24 cellular contexts compared by ENCODE assay signal in the genomic region with DNA sequence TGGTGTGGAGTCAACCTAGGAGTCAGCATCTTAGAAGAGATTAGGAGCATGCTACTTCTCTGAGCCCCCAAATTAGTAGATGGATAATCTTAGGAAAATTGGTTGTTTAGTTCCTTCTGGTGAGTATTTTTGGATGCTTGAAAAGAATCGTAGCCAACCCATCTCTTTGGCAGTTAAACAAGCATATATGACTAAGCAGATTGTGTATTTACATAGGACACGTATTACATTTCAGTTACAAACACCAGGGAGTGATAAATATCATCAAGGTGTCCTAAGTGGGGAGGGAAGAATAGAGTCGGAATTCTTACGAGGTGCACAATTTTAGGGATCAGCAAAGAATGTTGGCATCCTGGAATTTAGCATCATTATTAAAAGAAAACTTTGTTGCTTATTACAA. TPM values are rescaled to one million over a fixed set of nuclear protein-coding genes. Genes with fewer than 3 reads are reported as not detected.
"Had no signal": no experiment of that assay in that cellular context is flagged by ENCODE, and none has a peak within 500 bp of the region (broad histone marks: within the 10 kb centered on the region; RNA-seq: fewer than 3 reads in every experiment).

No MANE protein-coding gene starts in this region.

- H3K36me3 ChIP-seq: cardiac muscle cell had no signal

- DNase-seq: activated CD4-positive, alpha-beta memory T cell treated with anti-CD3 and anti-CD28 coated beads, Interleukin-2, amount 10 ng/mL, durations not matched to agents 7 days and 5 days; activated CD4-positive, alpha-beta T cell treated with anti-CD3 and anti-CD28 coated beads for 1 hour; activated CD8-positive, alpha-beta memory T cell treated with anti-CD3 and anti-CD28 coated beads, Interleukin-2, amount 50 U/mL, for 4 hours; activated gamma-delta T cell treated with Interleukin-2 at 50 U/mL for 16 hours; activated naive CD8-positive, alpha-beta T cell treated with anti-CD3 and anti-CD28 coated beads for 36 hours; activated T-cell treated with anti-CD3 and anti-CD28 coated beads, Interleukin-2, amount 50 U/mL, for 72 hours; effector CD4-positive, alpha-beta T cell; foreskin melanocyte; head of caudate nucleus; naive thymus-derived CD4-positive, alpha-beta T cell; retina; stimulated activated CD4-positive, alpha-beta T cell treated with anti-CD3 and anti-CD28 coated beads, Interleukin-15, amount 100 ng/mL, for 24 hours; stimulated activated CD4-positive, alpha-beta T cell treated with anti-CD3 and anti-CD28 coated beads, Interleukin-4, amount 100 ng/mL, for 24 hours; stimulated activated naive CD8-positive, alpha-beta T cell treated with anti-CD3 and anti-CD28 coated beads, Interleukin-15, amount 100 ng/mL, for 72 hours; T1000; testis had no signal

- H3K9me3 ChIP-seq: testis had no signal

- H3K27ac ChIP-seq: cardiac muscle cell, coronary artery, parathyroid adenoma, testis had no signal

- H3K9ac ChIP-seq: parathyroid adenoma had no signal

- H3K4me3 ChIP-seq: cardiac muscle cell, coronary artery, testis had no signal

- H3K27me3 ChIP-seq: cardiac muscle cell, testis had no signal

- H3K4me1 ChIP-seq: parathyroid adenoma had no signal

- ATAC-seq: activated T-cell treated with anti-CD3 and anti-CD28 coated beads, Interleukin-2, amount 50 U/mL, for 72 hours; naive thymus-derived CD4-positive, alpha-beta T cell; stimulated activated naive CD8-positive, alpha-beta T cell treated with anti-CD3 and anti-CD28 coated beads, Interleukin-15, amount 100 ng/mL, for 72 hours had no signal

- H3K79me2 ChIP-seq: parathyroid adenoma had no signal

- H2AFZ ChIP-seq: parathyroid adenoma had no signal

RNA-seq across cellular contexts. Expression of a gene that starts 13.5 kb away (rescaled TPM):
- total RNA-seq: activated CD4-positive, alpha-beta memory T cell treated with anti-CD3 and anti-CD28 coated beads, Interleukin-2, amount 10 ng/mL, durations not matched to agents 7 days and 5 days; activated naive CD8-positive, alpha-beta T cell treated with anti-CD3 and anti-CD28 coated beads for 36 hours; activated T-cell treated with anti-CD3 and anti-CD28 coated beads, Interleukin-2, amount 50 U/mL, for 72 hours; cardiac muscle cell; epithelial cell of proximal tubule; lung microvascular endothelial cell; mononuclear cell; naive thymus-derived CD4-positive, alpha-beta T cell; skeletal muscle tissue; testis; urinary bladder had no signal
- polyA plus RNA-seq: cardiac muscle cell; naive thymus-derived CD4-positive, alpha-beta T cell; urinary bladder had no signal
